30 cellular contexts compared by ENCODE assay signal in the genomic region with DNA sequence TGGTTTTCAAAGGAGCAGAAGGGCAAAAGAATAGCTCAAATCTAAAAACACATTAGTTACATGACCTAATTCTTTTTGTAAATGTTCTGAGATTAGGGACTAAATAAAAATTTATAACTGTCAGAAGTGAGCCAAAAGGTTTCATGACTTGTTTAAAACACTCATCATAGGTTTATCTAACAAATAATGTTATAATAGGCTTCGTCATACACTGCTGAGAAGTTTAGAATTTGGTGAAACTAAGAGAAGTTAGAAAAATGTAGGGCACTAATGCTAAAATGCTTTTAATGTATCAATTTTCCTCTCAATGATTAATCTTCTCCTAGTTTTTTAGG.
"Had no signal": no experiment of that assay in that cellular context is flagged by ENCODE, and none has a peak within 500 bp of the region (broad histone marks: within the 10 kb centered on the region; RNA-seq: fewer than 3 reads in every experiment).

No MANE protein-coding gene starts in this region.

- H3K27me3 ChIP-seq: dorsolateral prefrontal cortex, right atrium auricular region, suprapubic skin, transverse colon, upper lobe of right lung, uterus had no signal

- ATAC-seq: esophagus mucosa; naive thymus-derived CD8-positive, alpha-beta T cell; sciatic nerve; stimulated activated naive CD8-positive, alpha-beta T cell treated with anti-CD3 and anti-CD28 coated beads, Interleukin-15, amount 100 ng/mL, for 72 hours; upper lobe of right lung had no signal

- H3K27ac ChIP-seq: dorsolateral prefrontal cortex, epithelial cell of prostate, prostate gland, right atrium auricular region, suprapubic skin, transverse colon, upper lobe of right lung, uterus had no signal

- H3K4me3 ChIP-seq: dorsolateral prefrontal cortex, lung, prostate gland, right atrium auricular region, smooth muscle cell, suprapubic skin, transverse colon, upper lobe of right lung, uterus had no signal

- H3K4me1 ChIP-seq: prostate gland, right atrium auricular region, transverse colon, upper lobe of right lung, uterus had no signal

- DNase-seq: cerebellar nuclear complex; cortex of kidney; dorsolateral prefrontal cortex; effector CD8-positive, alpha-beta T cell; endodermal cell; foreskin melanocyte; glutamatergic neuron; hypothalamus; immature natural killer cell; islet precursor cell; mesendoderm; naive thymus-derived CD8-positive, alpha-beta T cell; occipital lobe; stimulated activated CD4-positive, alpha-beta T cell treated with anti-CD3 and anti-CD28 coated beads, Interleukin-12 subunit alpha, Interleukin-12 subunit beta, amount 100 ng/mL, for 4 hours; stimulated activated CD4-positive, alpha-beta T cell treated with anti-CD3 and anti-CD28 coated beads, Interleukin-1b, Interleukin-23, amount 100 ng/mL, for 48 hours; stimulated activated CD4-positive, alpha-beta T cell treated with anti-CD3 and anti-CD28 coated beads, Interleukin-4, amount 100 ng/mL, for 1 hour; stimulated activated CD8-positive, alpha-beta memory T cell treated with anti-CD3 and anti-CD28 coated beads, Interleukin-4, amount 100 ng/mL, for 48 hours; stimulated activated naive CD4-positive, alpha-beta T cell; stimulated activated naive CD8-positive, alpha-beta T cell treated with anti-CD3 and anti-CD28 coated beads, Interleukin-15, amount 100 ng/mL, for 72 hours; transverse colon; upper lobe of right lung had no signal

- H3K4me2 ChIP-seq: smooth muscle cell had no signal

- H3K9me3 ChIP-seq: prostate gland, right atrium auricular region, suprapubic skin, transverse colon, upper lobe of right lung, uterus had no signal

- H3K36me3 ChIP-seq: prostate gland, right atrium auricular region, suprapubic skin, transverse colon, upper lobe of right lung, uterus had no signal
